In the genomic region with DNA sequence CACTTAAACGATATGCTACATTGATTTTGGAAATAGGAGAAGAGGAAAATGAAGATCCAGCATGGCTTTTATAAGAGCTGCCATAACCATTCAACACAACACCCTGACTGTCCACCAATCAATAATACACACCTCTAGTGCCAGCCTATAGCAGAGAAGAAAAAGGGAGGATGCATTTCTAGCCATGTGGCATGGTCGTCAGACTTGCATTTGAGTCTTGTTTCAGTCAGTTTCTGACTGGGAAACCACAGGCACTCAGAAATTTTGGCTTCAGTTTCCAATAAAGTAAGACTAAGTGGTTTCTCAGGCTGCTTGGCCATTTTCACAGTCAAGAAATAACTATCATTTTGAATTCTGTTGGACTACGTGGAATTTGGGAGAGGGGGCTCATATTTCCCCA, we compare ENCODE assay signal across 27 cellular contexts.
"Had no signal": no experiment of that assay in that cellular context is flagged by ENCODE, and none has a peak within 500 bp of the region (broad histone marks: within the 10 kb centered on the region; RNA-seq: fewer than 3 reads in every experiment).

No MANE protein-coding gene starts in this region.

- H3K27ac Mint-ChIP-seq: activated CD4-positive, alpha-beta T cell treated with anti-CD3 and anti-CD28 coated beads, Interleukin-2, amount 10 ng/mL, durations not matched to agents 24 days and 14 days; activated CD8-positive, alpha-beta T cell treated with anti-CD3 and anti-CD28 coated beads for 36 hours; activated naive CD8-positive, alpha-beta T cell treated with anti-CD3 and anti-CD28 coated beads for 36 hours; activated T-cell treated with anti-CD3 and anti-CD28 coated beads, Interleukin-2, amount 50 U/mL, for 72 hours; activated T-helper 17 cell treated with anti-CD3 and anti-CD28 coated beads, Interleukin-2, amount 50 U/mL, for 72 hours; brain had no signal

- FAIRE-seq: bronchial epithelial cell had no signal

- H3K4me3 Mint-ChIP-seq: activated CD4-positive, alpha-beta T cell treated with anti-CD3 and anti-CD28 coated beads, Interleukin-2, amount 10 ng/mL, durations not matched to agents 24 days and 14 days; activated CD8-positive, alpha-beta T cell treated with anti-CD3 and anti-CD28 coated beads for 36 hours; activated naive CD8-positive, alpha-beta T cell treated with anti-CD3 and anti-CD28 coated beads for 36 hours; activated T-cell treated with anti-CD3 and anti-CD28 coated beads, Interleukin-2, amount 50 U/mL, for 72 hours; activated T-helper 17 cell treated with anti-CD3 and anti-CD28 coated beads, Interleukin-2, amount 50 U/mL, for 72 hours; brain had no signal

- H3K4me1 Mint-ChIP-seq: activated CD4-positive, alpha-beta T cell treated with anti-CD3 and anti-CD28 coated beads, Interleukin-2, amount 10 ng/mL, durations not matched to agents 24 days and 14 days; activated naive CD8-positive, alpha-beta T cell treated with anti-CD3 and anti-CD28 coated beads for 36 hours; activated T-helper 17 cell treated with anti-CD3 and anti-CD28 coated beads, Interleukin-2, amount 50 U/mL, for 72 hours; brain had no signal

- ATAC-seq: activated CD8-positive, alpha-beta T cell treated with anti-CD3 and anti-CD28 coated beads for 36 hours; activated T-cell treated with anti-CD3 and anti-CD28 coated beads, Interleukin-2, amount 50 U/mL, for 72 hours; activated T-helper 17 cell treated with anti-CD3 and anti-CD28 coated beads, Interleukin-2, amount 50 U/mL, for 72 hours had no signal

- H3K27me3 Mint-ChIP-seq: activated CD4-positive, alpha-beta T cell treated with anti-CD3 and anti-CD28 coated beads, Interleukin-2, amount 10 ng/mL, durations not matched to agents 24 days and 14 days; activated CD8-positive, alpha-beta T cell treated with anti-CD3 and anti-CD28 coated beads for 36 hours; activated naive CD8-positive, alpha-beta T cell treated with anti-CD3 and anti-CD28 coated beads for 36 hours; activated T-helper 17 cell treated with anti-CD3 and anti-CD28 coated beads, Interleukin-2, amount 50 U/mL, for 72 hours; brain had no signal

- H3K36me3 Mint-ChIP-seq: activated naive CD8-positive, alpha-beta T cell treated with anti-CD3 and anti-CD28 coated beads for 36 hours; brain had no signal

- DNase-seq: activated CD4-positive, alpha-beta T cell treated with anti-CD3 and anti-CD28 coated beads, Interleukin-2, amount 10 ng/mL, durations not matched to agents 24 days and 14 days; activated CD4-positive, alpha-beta T cell treated with anti-CD3 and anti-CD28 coated beads, Interleukin-2, amount 50 U/mL, for 4 hours; activated CD8-positive, alpha-beta T cell treated with anti-CD3 and anti-CD28 coated beads for 36 hours; activated effector memory CD4-positive, alpha-beta T cell treated with anti-CD3 and anti-CD28 coated beads, Interleukin-2, amount 50 U/mL, for 16 hours; activated naive CD4-positive, alpha-beta T cell; activated naive CD4-positive, alpha-beta T cell treated with anti-CD3 and anti-CD28 coated beads, Interleukin-2, amount 50 U/mL, for 16 hours; activated naive CD8-positive, alpha-beta T cell treated with anti-CD3 and anti-CD28 coated beads for 36 hours; activated T-cell treated with anti-CD3 and anti-CD28 coated beads, Interleukin-2, amount 50 U/mL, for 1 hour; activated T-cell treated with anti-CD3 and anti-CD28 coated beads, Interleukin-2, amount 50 U/mL, for 72 hours; amniotic stem cell; aorta; caudate nucleus; cerebellar nuclear complex; NCI-H1105; NCI-H1417 treated with DMSO at 0.1 percent for 48 hours; NCI-H187 treated with DMSO at 0.1 percent for 48 hours; NCI-H2081 treated with DMSO at 0.1 percent for 48 hours; NCI-H345; NCI-H524 treated with DMSO at 0.1 percent for 48 hours; Right ventricle myocardium superior; SW 1271; T-helper 1 cell; T-helper 2 cell; T-helper 9 cell had no signal
